In the genomic region with DNA sequence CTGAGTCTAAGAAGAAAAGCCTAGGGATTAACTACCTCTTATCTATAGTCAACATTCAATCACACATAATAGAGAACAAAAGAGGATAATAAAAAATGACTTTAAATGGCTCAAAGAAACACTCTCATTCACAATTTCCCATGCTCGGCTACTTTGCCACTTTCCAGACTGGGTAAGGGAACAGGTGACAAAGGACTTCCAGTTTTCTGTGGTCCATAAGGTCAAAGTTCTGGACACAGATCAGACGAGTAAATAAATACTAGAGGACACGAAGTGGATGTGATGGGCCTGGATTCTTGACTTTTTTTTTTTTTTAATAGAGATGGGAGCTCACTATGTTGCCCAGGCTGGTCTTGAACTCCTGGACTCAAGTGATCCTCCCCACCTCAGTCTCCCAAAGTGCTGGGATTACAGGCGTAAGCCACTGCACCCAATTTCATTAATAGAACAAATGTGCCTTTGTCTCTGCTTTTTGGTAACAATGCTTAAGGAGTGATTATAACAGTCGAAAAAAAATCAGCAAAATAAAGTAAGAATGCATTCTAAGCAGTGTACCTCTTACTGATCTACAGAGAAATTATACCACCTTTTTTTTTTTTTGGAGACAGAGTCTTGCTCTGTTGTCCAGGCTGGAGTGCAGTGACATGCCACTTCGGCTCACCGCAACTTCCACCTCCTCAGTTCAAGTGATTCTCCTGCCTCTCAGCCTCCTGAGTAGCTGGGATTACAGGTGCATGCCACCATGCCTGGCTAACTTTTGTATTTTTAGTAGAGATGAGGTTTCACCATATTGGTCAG, we compare ENCODE assay signal across 2 cellular contexts.
TF ChIP-seq lines count a peak whose summit lies in the region.

No MANE protein-coding gene starts in this region.

TF ChIP-seq in HCT116, 20 proteins besides CTCF, POLR2A, EP300 and RAD21 (continued from another document):
- TF ChIP-seq, protein P1, sequence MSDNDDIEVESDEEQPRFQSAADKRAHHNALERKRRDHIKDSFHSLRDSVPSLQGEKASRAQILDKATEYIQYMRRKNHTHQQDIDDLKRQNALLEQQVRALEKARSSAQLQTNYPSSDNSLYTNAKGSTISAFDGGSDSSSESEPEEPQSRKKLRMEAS (IDR thresholded peaks at IDR 0.05) = no peak
- TF ChIP-seq EGR1 (IDR thresholded peaks at IDR 0.05; ENCODE audit: low read depth) (no peak), TCF7L2 (IDR thresholded peaks at IDR 0.05; ENCODE audit: borderline replicate concordance, extremely low read depth, insufficient read depth, insufficient read length) (no peak), YY1 (IDR thresholded peaks at IDR 0.05; ENCODE audit: extremely low read depth, insufficient replicate concordance, low read depth, low read length) (no peak), ZNF274 (IDR thresholded peaks at IDR 0.05; ENCODE audit: low read depth, low read length) (no peak)

TF ChIP-seq in HepG2, 621 proteins besides CTCF, POLR2A, EP300 and RAD21 (continued from another document and continues in another):
- TF ChIP-seq AKNA (CRISPR knock-in tag; IDR thresholded peaks at IDR 0.05; ENCODE audit: borderline replicate concordance) = no peak
- TF ChIP-seq, protein P2, sequence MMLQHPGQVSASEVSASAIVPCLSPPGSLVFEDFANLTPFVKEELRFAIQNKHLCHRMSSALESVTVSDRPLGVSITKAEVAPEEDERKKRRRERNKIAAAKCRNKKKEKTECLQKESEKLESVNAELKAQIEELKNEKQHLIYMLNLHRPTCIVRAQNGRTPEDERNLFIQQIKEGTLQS (CRISPR knock-in tag; IDR thresholded peaks at IDR 0.05) = no peak
- TF ChIP-seq ZNF605 (CRISPR knock-in tag; IDR thresholded peaks at IDR 0.05) = no peak
- no peak for TF ChIP-seq EHMT2 (IDR thresholded peaks at IDR 0.05; ENCODE audit: borderline replicate concordance, low read depth, low read length)
- no peak for TF ChIP-seq IKZF1 (IDR thresholded peaks at IDR 0.05)
- TF ChIP-seq ZNF230 (CRISPR knock-in tag; IDR thresholded peaks at IDR 0.05) = no peak
- TF ChIP-seq RORA (CRISPR knock-in tag; IDR thresholded peaks at IDR 0.05) = no peak
- peak; percentile 24; the same call in 1 of the 2 replicates for TF ChIP-seq TBX2 (CRISPR knock-in tag; IDR thresholded peaks at IDR 0.05; ENCODE audit: borderline replicate concordance)
- TF ChIP-seq KDM1A (CRISPR knock-in tag; IDR thresholded peaks at IDR 0.05) = no peak
- TF ChIP-seq SIX1 (CRISPR knock-in tag; IDR thresholded peaks at IDR 0.05; ENCODE audit: borderline replicate concordance) = no peak
- TF ChIP-seq POGZ (CRISPR knock-in tag; IDR thresholded peaks at IDR 0.05) = peak; percentile 39; the same call in 1 of the 2 replicates
- TF ChIP-seq CREB1 (IDR thresholded peaks at IDR 0.05) = no peak
- TF ChIP-seq CREB1 (CRISPR knock-in tag; IDR thresholded peaks at IDR 0.05) = no peak
- TF ChIP-seq, protein P3, sequence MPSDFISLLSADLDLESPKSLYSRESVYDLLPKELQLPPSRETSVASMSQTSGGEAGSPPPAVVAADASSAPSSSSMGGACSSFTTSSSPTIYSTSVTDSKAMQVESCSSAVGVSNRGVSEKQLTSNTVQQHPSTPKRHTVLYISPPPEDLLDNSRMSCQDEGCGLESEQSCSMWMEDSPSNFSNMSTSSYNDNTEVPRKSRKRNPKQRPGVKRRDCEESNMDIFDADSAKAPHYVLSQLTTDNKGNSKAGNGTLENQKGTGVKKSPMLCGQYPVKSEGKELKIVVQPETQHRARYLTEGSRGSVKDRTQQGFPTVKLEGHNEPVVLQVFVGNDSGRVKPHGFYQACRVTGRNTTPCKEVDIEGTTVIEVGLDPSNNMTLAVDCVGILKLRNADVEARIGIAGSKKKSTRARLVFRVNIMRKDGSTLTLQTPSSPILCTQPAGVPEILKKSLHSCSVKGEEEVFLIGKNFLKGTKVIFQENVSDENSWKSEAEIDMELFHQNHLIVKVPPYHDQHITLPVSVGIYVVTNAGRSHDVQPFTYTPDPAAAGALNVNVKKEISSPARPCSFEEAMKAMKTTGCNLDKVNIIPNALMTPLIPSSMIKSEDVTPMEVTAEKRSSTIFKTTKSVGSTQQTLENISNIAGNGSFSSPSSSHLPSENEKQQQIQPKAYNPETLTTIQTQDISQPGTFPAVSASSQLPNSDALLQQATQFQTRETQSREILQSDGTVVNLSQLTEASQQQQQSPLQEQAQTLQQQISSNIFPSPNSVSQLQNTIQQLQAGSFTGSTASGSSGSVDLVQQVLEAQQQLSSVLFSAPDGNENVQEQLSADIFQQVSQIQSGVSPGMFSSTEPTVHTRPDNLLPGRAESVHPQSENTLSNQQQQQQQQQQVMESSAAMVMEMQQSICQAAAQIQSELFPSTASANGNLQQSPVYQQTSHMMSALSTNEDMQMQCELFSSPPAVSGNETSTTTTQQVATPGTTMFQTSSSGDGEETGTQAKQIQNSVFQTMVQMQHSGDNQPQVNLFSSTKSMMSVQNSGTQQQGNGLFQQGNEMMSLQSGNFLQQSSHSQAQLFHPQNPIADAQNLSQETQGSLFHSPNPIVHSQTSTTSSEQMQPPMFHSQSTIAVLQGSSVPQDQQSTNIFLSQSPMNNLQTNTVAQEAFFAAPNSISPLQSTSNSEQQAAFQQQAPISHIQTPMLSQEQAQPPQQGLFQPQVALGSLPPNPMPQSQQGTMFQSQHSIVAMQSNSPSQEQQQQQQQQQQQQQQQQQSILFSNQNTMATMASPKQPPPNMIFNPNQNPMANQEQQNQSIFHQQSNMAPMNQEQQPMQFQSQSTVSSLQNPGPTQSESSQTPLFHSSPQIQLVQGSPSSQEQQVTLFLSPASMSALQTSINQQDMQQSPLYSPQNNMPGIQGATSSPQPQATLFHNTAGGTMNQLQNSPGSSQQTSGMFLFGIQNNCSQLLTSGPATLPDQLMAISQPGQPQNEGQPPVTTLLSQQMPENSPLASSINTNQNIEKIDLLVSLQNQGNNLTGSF (CRISPR knock-in tag; IDR thresholded peaks at IDR 0.05) = no peak
- TF ChIP-seq, protein P4, sequence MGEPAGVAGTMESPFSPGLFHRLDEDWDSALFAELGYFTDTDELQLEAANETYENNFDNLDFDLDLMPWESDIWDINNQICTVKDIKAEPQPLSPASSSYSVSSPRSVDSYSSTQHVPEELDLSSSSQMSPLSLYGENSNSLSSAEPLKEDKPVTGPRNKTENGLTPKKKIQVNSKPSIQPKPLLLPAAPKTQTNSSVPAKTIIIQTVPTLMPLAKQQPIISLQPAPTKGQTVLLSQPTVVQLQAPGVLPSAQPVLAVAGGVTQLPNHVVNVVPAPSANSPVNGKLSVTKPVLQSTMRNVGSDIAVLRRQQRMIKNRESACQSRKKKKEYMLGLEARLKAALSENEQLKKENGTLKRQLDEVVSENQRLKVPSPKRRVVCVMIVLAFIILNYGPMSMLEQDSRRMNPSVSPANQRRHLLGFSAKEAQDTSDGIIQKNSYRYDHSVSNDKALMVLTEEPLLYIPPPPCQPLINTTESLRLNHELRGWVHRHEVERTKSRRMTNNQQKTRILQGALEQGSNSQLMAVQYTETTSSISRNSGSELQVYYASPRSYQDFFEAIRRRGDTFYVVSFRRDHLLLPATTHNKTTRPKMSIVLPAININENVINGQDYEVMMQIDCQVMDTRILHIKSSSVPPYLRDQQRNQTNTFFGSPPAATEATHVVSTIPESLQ (CRISPR knock-in tag; conservative IDR thresholded peaks at IDR 0.05) = no peak
- no peak for TF ChIP-seq SNAI1 (CRISPR knock-in tag; IDR thresholded peaks at IDR 0.05; ENCODE audit: borderline replicate concordance)
- no peak for TF ChIP-seq PPARG (CRISPR knock-in tag; conservative IDR thresholded peaks at IDR 0.05)
- no peak for TF ChIP-seq ZNF557 (CRISPR knock-in tag; IDR thresholded peaks at IDR 0.05)
- TF ChIP-seq RXRB (CRISPR knock-in tag; IDR thresholded peaks at IDR 0.05; ENCODE audit: borderline replicate concordance) = 0 out of 2 replicates have a peak, but pooled peaks have one; percentile 24
- TF ChIP-seq, protein P5, sequence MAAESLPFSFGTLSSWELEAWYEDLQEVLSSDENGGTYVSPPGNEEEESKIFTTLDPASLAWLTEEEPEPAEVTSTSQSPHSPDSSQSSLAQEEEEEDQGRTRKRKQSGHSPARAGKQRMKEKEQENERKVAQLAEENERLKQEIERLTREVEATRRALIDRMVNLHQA (CRISPR knock-in tag; IDR thresholded peaks at IDR 0.05) = no peak
- no peak for TF ChIP-seq ZNF652 (CRISPR knock-in tag; IDR thresholded peaks at IDR 0.05; ENCODE audit: borderline replicate concordance, low read depth)
- no peak for TF ChIP-seq ZNF20 (CRISPR knock-in tag; IDR thresholded peaks at IDR 0.05)
- TF ChIP-seq NFIB (CRISPR knock-in tag; IDR thresholded peaks at IDR 0.05; ENCODE audit: borderline replicate concordance) = no peak
- TF ChIP-seq TSC22D2 (CRISPR knock-in tag; IDR thresholded peaks at IDR 0.05; ENCODE audit: borderline replicate concordance) = no peak
- TF ChIP-seq PHF5A (CRISPR knock-in tag; IDR thresholded peaks at IDR 0.05; ENCODE audit: low read depth, unreplicated experiment) = no peak
- TF ChIP-seq, protein P6, sequence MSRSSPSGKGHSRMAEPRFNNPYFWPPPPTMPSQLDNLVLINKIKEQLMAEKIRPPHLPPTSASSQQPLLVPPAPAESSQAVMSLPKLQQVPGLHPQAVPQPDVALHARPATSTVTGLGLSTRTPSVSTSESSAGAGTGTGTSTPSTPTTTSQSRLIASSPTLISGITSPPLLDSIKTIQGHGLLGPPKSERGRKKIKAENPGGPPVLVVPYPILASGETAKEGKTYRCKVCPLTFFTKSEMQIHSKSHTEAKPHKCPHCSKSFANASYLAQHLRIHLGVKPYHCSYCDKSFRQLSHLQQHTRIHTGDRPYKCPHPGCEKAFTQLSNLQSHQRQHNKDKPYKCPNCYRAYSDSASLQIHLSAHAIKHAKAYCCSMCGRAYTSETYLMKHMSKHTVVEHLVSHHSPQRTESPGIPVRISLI (CRISPR knock-in tag; IDR thresholded peaks at IDR 0.05; ENCODE audit: borderline replicate concordance) = peak; percentile 77; the same call in 1 of the 2 replicates
- TF ChIP-seq MLXIP (CRISPR knock-in tag; IDR thresholded peaks at IDR 0.05; ENCODE audit: borderline replicate concordance) = no peak
- no peak for TF ChIP-seq SOX13 (IDR thresholded peaks at IDR 0.05)
- TF ChIP-seq SOX13 (CRISPR knock-in tag; conservative IDR thresholded peaks at IDR 0.05 in 1 of 2, IDR thresholded peaks at IDR 0.05 in 1 of 2) = peak in 1 of 2 experiments; percentile 63; a peak in 2 of 4 replicates
- TF ChIP-seq ZNF431 (CRISPR knock-in tag; IDR thresholded peaks at IDR 0.05; ENCODE audit: borderline replicate concordance, low read depth) = no peak
- TF ChIP-seq ZNF7 (CRISPR knock-in tag; IDR thresholded peaks at IDR 0.05) = no peak
- no peak for TF ChIP-seq ONECUT2 (CRISPR knock-in tag; IDR thresholded peaks at IDR 0.05)
- TF ChIP-seq GATAD1 (CRISPR knock-in tag; IDR thresholded peaks at IDR 0.05) = no peak
- no peak for TF ChIP-seq TOE1 (CRISPR knock-in tag; IDR thresholded peaks at IDR 0.05)
- no peak for TF ChIP-seq NFRKB (IDR thresholded peaks at IDR 0.05)
- TF ChIP-seq ZNF552 (CRISPR knock-in tag; IDR thresholded peaks at IDR 0.05; ENCODE audit: borderline replicate concordance) = no peak
- 0 out of 2 replicates have a peak, but pooled peaks have one; percentile 15 for TF ChIP-seq ZNF629 (CRISPR knock-in tag; conservative IDR thresholded peaks at IDR 0.05)
